1 cellular context compared by ENCODE assay signal in the genomic region with DNA sequence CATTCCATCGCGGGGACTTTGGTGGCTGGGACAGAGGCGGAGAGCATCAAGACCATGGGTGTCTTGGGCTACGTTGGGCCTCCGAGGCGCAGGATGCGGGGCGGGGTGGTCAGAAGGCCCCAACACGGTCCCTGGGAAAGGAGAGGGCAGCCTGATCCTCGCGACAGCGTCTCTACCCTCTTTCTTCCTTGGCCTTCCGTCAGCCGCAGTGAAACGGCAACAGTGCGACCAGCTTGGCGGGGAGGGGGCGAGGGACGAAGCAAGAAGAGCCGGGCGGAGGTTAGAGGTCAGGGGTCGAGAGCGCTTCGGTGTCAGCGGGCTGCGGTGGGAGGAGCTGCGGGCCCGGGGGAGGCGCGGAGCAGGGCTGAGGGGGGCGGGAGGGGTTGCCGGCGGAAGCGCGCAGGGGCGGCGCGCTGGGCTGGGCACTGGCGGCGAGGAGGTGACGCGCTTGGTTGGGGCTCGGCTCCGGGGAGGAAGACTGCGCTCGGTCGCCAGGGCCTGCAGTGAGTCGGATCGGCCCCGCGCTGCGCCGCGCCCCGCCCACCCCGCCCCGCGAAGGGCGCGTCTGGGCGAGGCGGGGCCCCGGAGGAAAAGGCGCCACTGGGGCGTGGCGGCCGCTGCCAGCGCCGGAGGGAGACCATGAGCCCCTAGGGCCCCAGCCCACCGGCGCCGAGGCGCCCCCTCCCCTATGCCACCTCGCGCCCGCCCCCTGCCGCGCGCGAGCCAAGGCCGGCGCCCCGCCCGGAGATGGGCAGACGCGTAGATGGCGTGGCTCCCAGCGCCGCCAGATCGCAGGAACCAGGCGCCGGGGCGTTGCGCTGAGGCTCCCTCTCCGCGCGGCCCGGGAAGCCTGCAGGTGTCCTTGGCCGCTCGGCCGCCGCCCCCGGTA.
TF ChIP-seq lines count a peak whose summit lies in the region.

A gene (plus strand): TSS at position 600 of the 889 bp plus-strand sequence. CDS start 1,186 bp downstream, outside the sequence.

TF ChIP-seq in SK-N-SH, 30 proteins besides CTCF, POLR2A, EP300 and RAD21 (continued from another document):
- TF ChIP-seq, protein P1, sequence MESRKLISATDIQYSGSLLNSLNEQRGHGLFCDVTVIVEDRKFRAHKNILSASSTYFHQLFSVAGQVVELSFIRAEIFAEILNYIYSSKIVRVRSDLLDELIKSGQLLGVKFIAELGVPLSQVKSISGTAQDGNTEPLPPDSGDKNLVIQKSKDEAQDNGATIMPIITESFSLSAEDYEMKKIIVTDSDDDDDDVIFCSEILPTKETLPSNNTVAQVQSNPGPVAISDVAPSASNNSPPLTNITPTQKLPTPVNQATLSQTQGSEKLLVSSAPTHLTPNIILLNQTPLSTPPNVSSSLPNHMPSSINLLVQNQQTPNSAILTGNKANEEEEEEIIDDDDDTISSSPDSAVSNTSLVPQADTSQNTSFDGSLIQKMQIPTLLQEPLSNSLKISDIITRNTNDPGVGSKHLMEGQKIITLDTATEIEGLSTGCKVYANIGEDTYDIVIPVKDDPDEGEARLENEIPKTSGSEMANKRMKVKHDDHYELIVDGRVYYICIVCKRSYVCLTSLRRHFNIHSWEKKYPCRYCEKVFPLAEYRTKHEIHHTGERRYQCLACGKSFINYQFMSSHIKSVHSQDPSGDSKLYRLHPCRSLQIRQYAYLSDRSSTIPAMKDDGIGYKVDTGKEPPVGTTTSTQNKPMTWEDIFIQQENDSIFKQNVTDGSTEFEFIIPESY (IDR thresholded peaks at IDR 0.05; ENCODE audit: borderline replicate concordance, low read depth): no peak
- no peak for TF ChIP-seq FOSL2 (IDR thresholded peaks at IDR 0.05; ENCODE audit: borderline replicate concordance, low read depth)
